ENCODE assay signal across 7 cellular contexts in the genomic region with DNA sequence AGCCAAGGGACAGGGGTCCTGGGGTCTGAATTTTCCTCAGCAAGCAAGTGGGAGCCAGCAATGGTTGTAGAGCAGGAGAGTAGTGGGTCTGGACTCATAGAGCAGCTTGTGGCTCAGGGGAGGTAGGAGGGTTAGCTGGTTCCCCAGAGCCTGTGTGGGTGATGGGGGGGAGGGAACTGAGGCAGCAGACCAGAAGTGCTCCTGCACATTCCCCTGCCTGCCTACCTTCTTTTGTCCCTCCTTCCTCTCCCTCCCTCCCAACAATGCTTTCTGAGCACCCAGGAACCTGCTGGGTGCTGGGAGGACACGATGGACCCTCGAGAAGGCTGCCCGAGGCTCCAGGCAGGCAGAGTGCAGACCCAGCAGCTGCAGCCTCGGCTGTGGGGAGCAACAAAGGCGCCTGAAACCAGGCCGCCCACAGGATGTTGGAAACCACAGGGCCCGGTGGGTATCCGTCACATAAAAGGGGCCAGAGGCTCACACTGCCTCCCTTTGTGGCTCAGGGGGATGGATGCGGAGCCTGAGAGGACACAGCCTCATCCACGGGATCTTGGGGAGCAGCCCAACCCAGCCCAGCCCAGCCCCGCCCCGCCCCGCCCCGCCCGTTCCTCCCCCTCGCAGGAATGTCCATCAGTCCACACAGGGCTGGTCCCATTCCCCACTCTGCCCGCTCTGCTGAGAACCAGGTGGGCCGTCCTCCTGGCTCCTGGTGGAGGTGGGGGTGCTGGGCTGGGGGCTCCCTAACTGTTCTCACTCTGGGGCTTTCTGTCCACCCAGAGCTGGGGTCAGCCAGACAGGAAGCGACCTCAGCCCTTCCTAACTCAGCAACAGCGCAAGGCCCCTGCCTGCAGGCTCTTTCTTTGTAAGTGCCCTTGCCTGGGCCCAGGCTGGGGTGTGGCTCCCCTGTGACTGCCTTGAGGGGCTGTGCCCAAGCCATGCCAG. TPM values are rescaled to one million over a fixed set of nuclear protein-coding genes. Genes with fewer than 3 reads are reported as not detected.
A peak's percentile ranks its signal among the peaks of the same experiment; 100 is the strongest.
DNase-seq lines count a peak whose midpoint lies in the region; ATAC-seq lines count a peak whose summit lies in the region.

No MANE protein-coding gene starts in this region.

- no peaks in the 10 kb centered on the region for H3K9me3 Mint-ChIP-seq in activated CD4-positive, alpha-beta T cell treated with anti-CD3 and anti-CD28 coated beads, Interleukin-2, amount 10 ng/mL, durations not matched to agents 24 days and 14 days

- peak overlapping the region; percentile 93 for H3K27ac ChIP-seq in thymus (ENCODE audit: low read depth)

- peaks cover 39% of the 10 kb centered on the region for H3K4me1 ChIP-seq in thymus (ENCODE audit: control insufficient read depth, insufficient read depth, low read length)

- 13% methylated on average over 20 of the region's 20 CpGs for WGBS in thymus

- peaks cover 10% of the 10 kb centered on the region for H3K36me3 Mint-ChIP-seq in activated CD4-positive, alpha-beta T cell treated with anti-CD3 and anti-CD28 coated beads, Interleukin-2, amount 10 ng/mL, durations not matched to agents 24 days and 14 days (ENCODE audit: low read depth)

- no peaks in the 10 kb centered on the region for H3K9me3 ChIP-seq in thymus (ENCODE audit: control insufficient read depth)

- no peaks in the 10 kb centered on the region for H3K27me3 Mint-ChIP-seq in activated CD4-positive, alpha-beta T cell treated with anti-CD3 and anti-CD28 coated beads, Interleukin-2, amount 10 ng/mL, durations not matched to agents 24 days and 14 days

- H3K4me3 Mint-ChIP-seq in activated CD4-positive, alpha-beta T cell treated with anti-CD3 and anti-CD28 coated beads, Interleukin-2, amount 10 ng/mL, durations not matched to agents 24 days and 14 days = peak overlapping the region; percentile 98

- ATAC-seq in GM19351 (IDR thresholded peaks at IDR 0.05; ENCODE audit: unreplicated experiment) = peak; percentile 79
- ATAC-seq in HG03432 (IDR thresholded peaks at IDR 0.05; ENCODE audit: unreplicated experiment) = peak; percentile 61
- no peak for ATAC-seq in HG03025 (IDR thresholded peaks at IDR 0.05; ENCODE audit: low FRiP score, unreplicated experiment)

- no peaks in the 10 kb centered on the region for H3K27me3 ChIP-seq in thymus (ENCODE audit: control insufficient read depth, insufficient read depth)

- peak; percentile 91 for DNase-seq in activated CD4-positive, alpha-beta T cell treated with anti-CD3 and anti-CD28 coated beads, Interleukin-2, amount 10 ng/mL, durations not matched to agents 24 days and 14 days
- peak; percentile 56 for DNase-seq in germinal center (ENCODE audit: low spot score)
- DNase-seq in HCEC 1CT = no peak

- H3K4me3 ChIP-seq in thymus (ENCODE audit: low read length) = peak overlapping the region; percentile 14

- peaks cover 36% of the 10 kb centered on the region for H3K4me1 Mint-ChIP-seq in activated CD4-positive, alpha-beta T cell treated with anti-CD3 and anti-CD28 coated beads, Interleukin-2, amount 10 ng/mL, durations not matched to agents 24 days and 14 days

- peak overlapping the region; percentile 96 for H3K27ac Mint-ChIP-seq in activated CD4-positive, alpha-beta T cell treated with anti-CD3 and anti-CD28 coated beads, Interleukin-2, amount 10 ng/mL, durations not matched to agents 24 days and 14 days

- peaks cover 26% of the 10 kb centered on the region for H3K36me3 ChIP-seq in thymus (ENCODE audit: control insufficient read depth, insufficient read depth)

- intact Hi-C loops in activated CD4-positive, alpha-beta T cell treated with anti-CD3 and anti-CD28 coated beads, Interleukin-2, amount 10 ng/mL, durations not matched to agents 24 days and 14 days (cut with micrococcal nuclease) = loop anchor here (2.0 to 5.0 kb wide), 2 partner anchors 32 to 77 kb away; partner anchors contain the start of genes CLUAP1 and SLX4

RNA-seq across cellular contexts. Expression of gene NLRC3, which starts 1.7 kb away (rescaled TPM):
- total RNA-seq in activated CD4-positive, alpha-beta T cell treated with anti-CD3 and anti-CD28 coated beads, Interleukin-2, amount 10 ng/mL, durations not matched to agents 24 days and 14 days = 19.1 and 22.1 TPM in 2 replicates
- polyA plus RNA-seq in thymus = 11.9 TPM

RNA-seq across cellular contexts. Expression of gene SLX4, which starts 32.5 kb away (rescaled TPM):
- total RNA-seq in activated CD4-positive, alpha-beta T cell treated with anti-CD3 and anti-CD28 coated beads, Interleukin-2, amount 10 ng/mL, durations not matched to agents 24 days and 14 days = 10.6 and 10.9 TPM in 2 replicates
- 2.9 TPM for polyA plus RNA-seq in thymus
